10 cellular contexts compared by ENCODE assay signal in genomic region chr22:36776722-36777121, GRCh38. TPM values are rescaled to one million over a fixed set of nuclear protein-coding genes. Genes with fewer than 3 reads are reported as not detected.
DNase-seq lines count a peak whose midpoint lies in the region; ATAC-seq and TF ChIP-seq lines count a peak whose summit lies in the region.
"Had no signal": no experiment of that assay in that cellular context is flagged by ENCODE, and none has a peak within 500 bp of the region (broad histone marks: within the 10 kb centered on the region; RNA-seq: fewer than 3 reads in every experiment).

No MANE protein-coding gene starts in this region.

- H3K4me3 Mint-ChIP-seq in activated naive CD4-positive, alpha-beta T cell treated with anti-CD3 and anti-CD28 coated beads for 36 hours: peak overlapping the region; percentile 91
- H3K4me3 Mint-ChIP-seq in activated naive CD8-positive, alpha-beta T cell treated with anti-CD3 and anti-CD28 coated beads for 36 hours: peak overlapping the region; percentile 84

- no peaks in the 10 kb centered on the region for H3K27me3 Mint-ChIP-seq in activated naive CD4-positive, alpha-beta T cell treated with anti-CD3 and anti-CD28 coated beads for 36 hours (ENCODE audit: low read depth)
- H3K27me3 Mint-ChIP-seq in activated naive CD8-positive, alpha-beta T cell treated with anti-CD3 and anti-CD28 coated beads for 36 hours: no peaks in the 10 kb centered on the region

- peak overlapping the region; percentile 90 for H3K27ac Mint-ChIP-seq in activated naive CD4-positive, alpha-beta T cell treated with anti-CD3 and anti-CD28 coated beads for 36 hours
- H3K27ac Mint-ChIP-seq in activated naive CD8-positive, alpha-beta T cell treated with anti-CD3 and anti-CD28 coated beads for 36 hours: peak overlapping the region; percentile 93

- peaks cover 30% of the 10 kb centered on the region for H3K4me1 Mint-ChIP-seq in activated naive CD4-positive, alpha-beta T cell treated with anti-CD3 and anti-CD28 coated beads for 36 hours (ENCODE audit: low read depth)
- H3K4me1 Mint-ChIP-seq in activated naive CD8-positive, alpha-beta T cell treated with anti-CD3 and anti-CD28 coated beads for 36 hours: peaks cover 35% of the 10 kb centered on the region

- TF ChIP-seq CTCF in lower lobe of right lung (IDR thresholded peaks at IDR 0.05) (no peak), tibial nerve (IDR thresholded peaks at IDR 0.05) (no peak)

- 59 to 66% methylated on average over 12 of the region's 12 CpGs for WGBS in tibial nerve, 2 donors

- H3K9me3 Mint-ChIP-seq in activated naive CD4-positive, alpha-beta T cell treated with anti-CD3 and anti-CD28 coated beads for 36 hours: no peaks in the 10 kb centered on the region
- H3K9me3 Mint-ChIP-seq in activated naive CD8-positive, alpha-beta T cell treated with anti-CD3 and anti-CD28 coated beads for 36 hours: no peaks in the 10 kb centered on the region

- intact Hi-C loops in activated naive CD4-positive, alpha-beta T cell treated with anti-CD3 and anti-CD28 coated beads for 36 hours (cut with micrococcal nuclease): loop anchor here (1.0 to 10.0 kb wide), 3 partner anchors 202 to 458 kb away; partner anchors contain the start of gene EIF3D
- intact Hi-C loops in lower lobe of right lung (cut with DNase I): no loop called here

- H3K9me3 ChIP-seq in lower lobe of right lung (no peaks in the 10 kb centered on the region), tibial nerve (no peaks in the 10 kb centered on the region)

- H3K36me3 Mint-ChIP-seq in activated naive CD4-positive, alpha-beta T cell treated with anti-CD3 and anti-CD28 coated beads for 36 hours (ENCODE audit: low read depth): no peaks in the 10 kb centered on the region
- no peaks in the 10 kb centered on the region for H3K36me3 Mint-ChIP-seq in activated naive CD8-positive, alpha-beta T cell treated with anti-CD3 and anti-CD28 coated beads for 36 hours

- DNase-seq in activated naive CD4-positive, alpha-beta T cell treated with anti-CD3 and anti-CD28 coated beads for 36 hours: peak; percentile 12
- no peak for DNase-seq in activated naive CD4-positive, alpha-beta T cell (lab: John Stamatoyannopoulos, UW)
- DNase-seq in activated naive CD8-positive, alpha-beta T cell treated with anti-CD3 and anti-CD28 coated beads for 36 hours: no peak
- DNase-seq in lower lobe of right lung: no peak
- no peak for DNase-seq in tibial nerve (ENCODE audit: low spot score in 2 of 2)
- no peak for DNase-seq in MV-4-11 (lab: John Stamatoyannopoulos, UW)
- no peak for DNase-seq in effector CD8-positive, alpha-beta T cell (lab: John Stamatoyannopoulos, UW)

- CTCF ChIA-PET in activated naive CD4-positive, alpha-beta T cell treated with anti-CD3 and anti-CD28 coated beads for 36 hours (lab: Charles Lee): interaction anchor here (2.0 to 6.0 kb wide), 4 partner anchors 19 to 201 kb away, joined by 13 to 43 read pairs (median 24); no protein-coding TSS in a partner anchor

- peak overlapping the region; percentile 39 for H3K27ac ChIP-seq in lower lobe of right lung
- H3K27ac ChIP-seq in tibial nerve: peak overlapping the region; percentile 25 to 95 (median 57)

- H3K36me3 ChIP-seq in lower lobe of right lung (no peaks in the 10 kb centered on the region), tibial nerve (peaks cover 0 to 12% (median 0%) of the 10 kb centered on the region in 3 donors)

- H3K27me3 ChIP-seq in lower lobe of right lung (ENCODE audit: low read depth): no peaks in the 10 kb centered on the region
- H3K27me3 ChIP-seq in tibial nerve: no peaks in the 10 kb centered on the region

- no peak for ATAC-seq in lower lobe of right lung
- ATAC-seq in GM19324 (IDR thresholded peaks at IDR 0.05; ENCODE audit: low FRiP score, unreplicated experiment): no peak

- TF ChIP-seq EP300 in tibial nerve (IDR thresholded peaks at IDR 0.05): no peak

- H3K4me3 ChIP-seq in lower lobe of right lung: peak overlapping the region; percentile 94
- H3K4me3 ChIP-seq in tibial nerve: peak overlapping the region; percentile 9 to 91 (median 23)

- TF ChIP-seq POLR2A in tibial nerve (IDR thresholded peaks at IDR 0.05): no peak

- H3K4me1 ChIP-seq in lower lobe of right lung: peaks cover 14% of the 10 kb centered on the region
- H3K4me1 ChIP-seq in tibial nerve: peaks cover 0 to 24% (median 3%) of the 10 kb centered on the region in 4 donors

RNA-seq across cellular contexts. Expression of gene IFT27, which starts 0.8 kb away (rescaled TPM):
- total RNA-seq in activated naive CD4-positive, alpha-beta T cell treated with anti-CD3 and anti-CD28 coated beads for 36 hours: 10 to 100 TPM; 15.7 to 16.2 TPM
- 10 to 100 TPM; 17.3 to 18.2 TPM for total RNA-seq in activated naive CD8-positive, alpha-beta T cell treated with anti-CD3 and anti-CD28 coated beads for 36 hours
- total RNA-seq in lower lobe of right lung (30.2 TPM), tibial nerve (10 to 100 TPM in 3 of 4 donors, 1 to 10 TPM in 1; 7.4 to 21.9 (median 14.3) TPM)

RNA-seq across cellular contexts. Expression of gene PVALB, which starts 40.1 kb away (rescaled TPM):
- total RNA-seq in activated naive CD4-positive, alpha-beta T cell treated with anti-CD3 and anti-CD28 coated beads for 36 hours: not detected
- not detected for total RNA-seq in activated naive CD8-positive, alpha-beta T cell treated with anti-CD3 and anti-CD28 coated beads for 36 hours
- total RNA-seq in lower lobe of right lung: 4.5 TPM
- not detected for total RNA-seq in tibial nerve
- total RNA-seq: activated CD8-positive, alpha-beta memory T cell treated with anti-CD3 and anti-CD28 coated beads for 36 hours; Daoy had no signal
